In genomic region chr2:29747786-29748470, GRCh38 we compare ENCODE assay signal across 8 cellular contexts.
DNase-seq lines count a peak whose midpoint lies in the region; ATAC-seq and TF ChIP-seq lines count a peak whose summit lies in the region.

No MANE protein-coding gene starts in this region.

- ATAC-seq in HG02763 (IDR thresholded peaks at IDR 0.05; ENCODE audit: unreplicated experiment): peak; percentile 38
- ATAC-seq in RWPE2 (ENCODE audit: low read depth): peak; percentile 91
- no peak for ATAC-seq in HG02973 (IDR thresholded peaks at IDR 0.05; ENCODE audit: unreplicated experiment)
- ATAC-seq in right cardiac atrium: no peak

- no peak overlapping the region for H3K4me3 Mint-ChIP-seq in neural progenitor cell

- H3K36me3 ChIP-seq in RWPE2 (ENCODE audit: low read depth) (no peaks in the 10 kb centered on the region), neural progenitor cell (no peaks in the 10 kb centered on the region), esophagus squamous epithelium (no peaks in the 10 kb centered on the region)

- H3K27me3 ChIP-seq in RWPE2 (ENCODE audit: insufficient read depth, poor library complexity, severe bottlenecking) (no peaks in the 10 kb centered on the region), neural progenitor cell (no peaks in the 10 kb centered on the region), esophagus squamous epithelium (peaks cover 0 to 76% (median 0%) of the 10 kb centered on the region in 4 donors), right cardiac atrium (ENCODE audit: control insufficient read depth, insufficient read depth) (no peaks in the 10 kb centered on the region)

- no peak overlapping the region for H3K4me2 ChIP-seq in neural progenitor cell

- H3K4me1 Mint-ChIP-seq in neural progenitor cell: peaks cover 13% of the 10 kb centered on the region

- no peaks in the 10 kb centered on the region for H3K9me3 ChIP-seq in RWPE2 (ENCODE audit: severe bottlenecking)
- no peaks in the 10 kb centered on the region for H3K9me3 ChIP-seq in neural progenitor cell (ENCODE audit: low read depth)
- H3K9me3 ChIP-seq in esophagus squamous epithelium: no peaks in the 10 kb centered on the region
- no peaks in the 10 kb centered on the region for H3K9me3 ChIP-seq in right cardiac atrium (ENCODE audit: control insufficient read depth, low read length)

- no peaks in the 10 kb centered on the region for H3K36me3 Mint-ChIP-seq in neural progenitor cell

- WGBS in esophagus squamous epithelium, 2 donors: 46 to 47% methylated on average over 3 of the region's 3 CpGs
- 70% methylated on average over 3 of the region's 3 CpGs for WGBS in right cardiac atrium

- peaks cover 32% of the 10 kb centered on the region for H3K4me1 ChIP-seq in RWPE2 (ENCODE audit: insufficient read depth, poor library complexity, severe bottlenecking)
- H3K4me1 ChIP-seq in neural progenitor cell: no peaks in the 10 kb centered on the region
- H3K4me1 ChIP-seq in esophagus squamous epithelium: peaks cover 0 to 6% (median 0%) of the 10 kb centered on the region in 3 donors
- no peaks in the 10 kb centered on the region for H3K4me1 ChIP-seq in right cardiac atrium (ENCODE audit: control insufficient read depth, insufficient read depth, low read length)

- peak; percentile 98 for DNase-seq in DMS79 treated with DMSO at 0.1 percent for 48 hours (lab: John Stamatoyannopoulos, UW)
- peak; percentile 79 for DNase-seq in RWPE2 (ENCODE audit: low spot score)
- DNase-seq in neural progenitor cell (ENCODE audit: low spot score): peak; percentile 13
- no peak for DNase-seq in esophagus squamous epithelium (lab: John Stamatoyannopoulos, UW)
- DNase-seq in head of caudate nucleus: no peak
- no peak for DNase-seq in right cardiac atrium

- H3K79me2 ChIP-seq in neural progenitor cell (ENCODE audit: low read depth): no peaks in the 10 kb centered on the region

- H3K9ac ChIP-seq in neural progenitor cell: no peak overlapping the region

- H3K9me3 Mint-ChIP-seq in neural progenitor cell: no peaks in the 10 kb centered on the region

- intact Hi-C loops in esophagus squamous epithelium (cut with DNase I): no loop called here
- intact Hi-C loops in head of caudate nucleus (cut with DNase I): no loop called here
- intact Hi-C loops in right cardiac atrium (cut with DNase I): no loop called here

- H3K27ac ChIP-seq in RWPE2 (ENCODE audit: poor library complexity, severe bottlenecking) (peak overlapping the region; percentile 60), neural progenitor cell (no peak overlapping the region), esophagus squamous epithelium (no peak overlapping the region), right cardiac atrium (ENCODE audit: low read length) (no peak overlapping the region)

- no peak overlapping the region for H3K27ac Mint-ChIP-seq in neural progenitor cell

- TF ChIP-seq POLR2A in esophagus squamous epithelium (IDR thresholded peaks at IDR 0.05): no peak

- no peaks in the 10 kb centered on the region for H4K20me1 ChIP-seq in neural progenitor cell (ENCODE audit: low read depth)

- peaks cover 5% of the 10 kb centered on the region for H3K27me3 Mint-ChIP-seq in neural progenitor cell (ENCODE audit: insufficient read depth, low read depth)

- H2AFZ ChIP-seq in neural progenitor cell (replicated peaks): no peak overlapping the region

- H3K4me3 ChIP-seq in RWPE2 (ENCODE audit: severe bottlenecking) (no peak overlapping the region), neural progenitor cell (no peak overlapping the region), esophagus squamous epithelium (no peak overlapping the region), right cardiac atrium (ENCODE audit: low read length) (no peak overlapping the region)

- H3F3A ChIP-seq in neural progenitor cell (ENCODE audit: low read depth): no peaks in the 10 kb centered on the region

- TF ChIP-seq CTCF in RWPE2 (IDR thresholded peaks at IDR 0.05; ENCODE audit: poor library complexity, severe bottlenecking): no peak
- TF ChIP-seq CTCF in neural progenitor cell (IDR thresholded peaks at IDR 0.05): no peak
- TF ChIP-seq CTCF in esophagus squamous epithelium (IDR thresholded peaks at IDR 0.05): no peak

Comparison
In these comparisons a context has a peak if more than half of its experiments do, and no peak if none do; other contexts are left out.
1. DNase-seq: peak in DMS79 treated with DMSO at 0.1 percent for 48 hours (single experiment), RWPE2 (single experiment) and neural progenitor cell (single experiment); none in esophagus squamous epithelium (single experiment), head of caudate nucleus (0 of 42) and right cardiac atrium (0 of 3).
2. ATAC-seq: peak in HG02763 (single experiment) and RWPE2 (single experiment); none in HG02973 (single experiment) and right cardiac atrium (0 of 2).